9 cellular contexts compared by ENCODE assay signal in genomic region chr1:92484472-92485373, GRCh38. TPM values are rescaled to one million over a fixed set of nuclear protein-coding genes. Genes with fewer than 3 reads are reported as not detected.
A peak's percentile ranks its signal among the peaks of the same experiment; 100 is the strongest.
DNase-seq lines count a peak whose midpoint lies in the region; ATAC-seq, FAIRE-seq and TF ChIP-seq lines count a peak whose summit lies in the region.
"Had no signal": no experiment of that assay in that cellular context is flagged by ENCODE, and none has a peak within 500 bp of the region (broad histone marks: within the 10 kb centered on the region; RNA-seq: fewer than 3 reads in every experiment).

No MANE protein-coding gene starts in this region.

- TF ChIP-seq CTCF in nephron (IDR thresholded peaks at IDR 0.05; ENCODE audit: unreplicated experiment in 3 of 3), result no peak

- H3K4me3 ChIP-seq in thymus (ENCODE audit: low read length), result peak overlapping the region; percentile 70

- peaks cover 15% of the 10 kb centered on the region for H3K36me3 ChIP-seq in thymus (ENCODE audit: control insufficient read depth, insufficient read depth)

- no peaks in the 10 kb centered on the region for H3K9me3 Mint-ChIP-seq in nephron

- H3K27ac Mint-ChIP-seq in nephron, result no peak overlapping the region

- WGBS in thymus, result under 1% methylated on average over 65 of the region's 65 CpGs

- peak; percentile 26 for ATAC-seq in GM18498 (IDR thresholded peaks at IDR 0.05; ENCODE audit: unreplicated experiment)
- ATAC-seq in HG02588 (IDR thresholded peaks at IDR 0.05; ENCODE audit: unreplicated experiment), result peak; percentile 5

- H3K9me3 ChIP-seq in thymus (ENCODE audit: control insufficient read depth), result peaks cover 1% of the 10 kb centered on the region

- no peaks in the 10 kb centered on the region for H3K36me3 Mint-ChIP-seq in nephron (ENCODE audit: low read depth)

- H3K4me1 ChIP-seq in thymus (ENCODE audit: control insufficient read depth, insufficient read depth, low read length), result peaks cover 27% of the 10 kb centered on the region

- DNase-seq in NCI-H1694 (lab: John Stamatoyannopoulos, UW), result peak; percentile 23
- peak; percentile 54 for DNase-seq in activated CD4-positive, alpha-beta T cell treated with anti-CD3 and anti-CD28 coated beads, Interleukin-2, amount 50 U/mL, for 1 hour
- DNase-seq in effector CD8-positive, alpha-beta T cell (lab: John Stamatoyannopoulos, UW), result peak; percentile 31
- DNase-seq in RCC 7860 (ENCODE audit: low spot score), result no peak

- no peaks in the 10 kb centered on the region for H3K27me3 ChIP-seq in thymus (ENCODE audit: control insufficient read depth, insufficient read depth)

- peak overlapping the region; percentile 94 for H3K27ac ChIP-seq in thymus (ENCODE audit: low read depth)

- peak overlapping the region; percentile 75 to 82 (median 81) for H3K4me3 Mint-ChIP-seq in nephron

- peaks cover 43% of the 10 kb centered on the region for H3K4me1 Mint-ChIP-seq in nephron

- H3K27me3 Mint-ChIP-seq in nephron (ENCODE audit: low read depth), result peaks cover 100% of the 10 kb centered on the region

- no peak for FAIRE-seq in RCC 7860 (lab: Jason Lieb, UNC)
- FAIRE-seq: endometrium had no signal

RNA-seq across cellular contexts. Expression of gene GFI1, which starts 2.0 kb away (rescaled TPM):
- polyA plus RNA-seq in thymus, result 12.6 TPM
